1 cellular context compared by ENCODE assay signal in genomic region chr1:205451759-205452164, GRCh38.
TF ChIP-seq lines count a peak whose summit lies in the region.

No MANE protein-coding gene starts in this region.

TF ChIP-seq in WTC11, 78 proteins besides CTCF, POLR2A, EP300 and RAD21 (continued from another document):
- TF ChIP-seq ZNF425 (CRISPR knock-in tag; conservative IDR thresholded peaks at IDR 0.05) (no peak), ATF2 (CRISPR knock-in tag; IDR thresholded peaks at IDR 0.05; ENCODE audit: borderline replicate concordance, low read depth) (no peak), HMGXB4 (CRISPR knock-in tag; IDR thresholded peaks at IDR 0.05) (no peak), GTF2I (CRISPR knock-in tag; conservative IDR thresholded peaks at IDR 0.05) (peak; percentile 73; the same call in 1 of the 2 replicates)
